Comparison of ENCODE assay signal across 7 cellular contexts in the genomic region with DNA sequence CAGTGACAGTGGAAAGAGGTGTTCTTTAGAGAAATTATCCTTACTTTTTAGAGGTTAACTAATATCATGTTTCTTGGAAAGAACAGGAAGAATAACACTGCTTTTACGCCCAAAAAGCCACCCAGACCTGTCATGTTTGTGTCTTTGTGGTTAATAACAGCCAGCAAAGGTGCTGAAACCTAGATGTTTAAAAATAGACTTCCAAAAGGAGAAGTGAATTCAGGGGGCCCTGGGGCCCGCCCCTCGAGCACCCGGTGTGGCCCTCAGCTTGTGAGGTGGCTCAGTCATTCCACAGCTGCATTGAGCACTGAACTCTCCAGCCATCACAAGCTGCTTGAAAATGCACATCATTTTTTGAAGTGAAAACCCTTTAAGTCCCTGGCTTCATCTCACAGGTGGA.
DNase-seq lines count a peak whose midpoint lies in the region; ATAC-seq lines count a peak whose summit lies in the region.

No MANE protein-coding gene starts in this region.

- DNase-seq in memory B cell (ENCODE audit: low spot score in 2 of 2) (peak; percentile 59 to 75), NCI-H446 treated with DMSO at 0.1 percent for 48 hours (lab: John Stamatoyannopoulos, UW) (no peak), islet precursor cell (no peak), NCI-H128 (lab: John Stamatoyannopoulos, UW; ENCODE audit: unreplicated experiment) (no peak)

- peaks cover 23% of the 10 kb centered on the region for H3K36me3 Mint-ChIP-seq in memory B cell

- peak; percentile 56 for ATAC-seq in GM18861 (IDR thresholded peaks at IDR 0.05; ENCODE audit: unreplicated experiment)
- peak; percentile 69 for ATAC-seq in GM21526 (IDR thresholded peaks at IDR 0.05; ENCODE audit: low FRiP score, unreplicated experiment)
- peak; percentile 67 for ATAC-seq in HG03520 (IDR thresholded peaks at IDR 0.05; ENCODE audit: unreplicated experiment)
- peak; percentile 83 for ATAC-seq in memory B cell (ENCODE audit: low read depth)

- H3K27me3 Mint-ChIP-seq in memory B cell = no peaks in the 10 kb centered on the region

- peak overlapping the region; percentile 58 for H3K4me3 Mint-ChIP-seq in memory B cell

- no peaks in the 10 kb centered on the region for H3K9me3 Mint-ChIP-seq in memory B cell

- H3K27ac Mint-ChIP-seq in memory B cell = peak overlapping the region; percentile 93

- H3K4me1 Mint-ChIP-seq in memory B cell = peaks cover 44% of the 10 kb centered on the region

Comparison
In these comparisons a context has a peak if more than half of its experiments do, and no peak if none do; other contexts are left out.
1. DNase-seq: peak in memory B cell (2 of 2); none in NCI-H446 treated with DMSO at 0.1 percent for 48 hours (single experiment), islet precursor cell (single experiment) and NCI-H128 (single experiment).
2. Peak in every context shown above with its lines, with median percentiles within 50 percentile points of each other: ATAC-seq.